1 cellular context compared by ENCODE assay signal in the genomic region with DNA sequence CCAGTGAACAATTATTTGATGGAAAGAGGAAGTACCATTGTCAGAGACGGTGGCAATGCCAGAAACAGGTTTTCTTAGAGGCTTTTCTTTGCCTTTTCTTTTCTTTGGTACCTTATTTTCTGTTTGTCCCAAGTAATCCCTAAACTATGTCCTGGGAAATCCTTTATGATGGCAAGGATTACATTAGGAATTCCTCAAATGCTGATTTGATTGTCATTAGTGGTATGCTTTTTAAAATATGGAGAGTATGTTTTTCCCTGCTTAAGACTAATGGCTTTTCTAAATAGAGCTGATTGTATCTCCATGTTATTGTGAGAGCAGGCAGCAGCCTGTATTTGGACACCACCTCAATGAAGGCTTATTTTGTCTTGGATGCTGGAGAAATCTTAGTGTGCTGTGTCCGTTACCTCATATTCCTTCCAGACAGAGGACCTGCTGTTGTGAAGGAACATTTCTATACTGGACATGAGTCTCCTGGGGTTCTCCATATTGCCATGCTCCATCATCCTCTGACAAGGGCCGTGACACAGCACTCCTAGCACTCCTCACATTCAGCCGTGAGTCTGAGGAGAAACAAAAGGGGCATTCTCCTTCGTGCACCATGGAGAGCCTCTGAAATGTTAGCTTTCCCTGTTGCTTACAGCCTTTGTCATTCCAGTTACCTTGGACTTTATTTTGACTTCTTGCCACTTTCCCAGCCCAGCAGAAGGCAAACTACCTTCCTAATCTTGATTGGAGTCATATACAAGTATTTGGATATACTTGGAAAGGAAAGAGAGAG.
TF ChIP-seq lines count a peak whose summit lies in the region.

No MANE protein-coding gene starts in this region.

TF ChIP-seq in HepG2, 621 proteins besides CTCF, POLR2A, EP300 and RAD21:
- no peak for TF ChIP-seq ZBTB1 (CRISPR knock-in tag; IDR thresholded peaks at IDR 0.05; ENCODE audit: borderline replicate concordance)
- TF ChIP-seq NFE2L2 (IDR thresholded peaks at IDR 0.05; ENCODE audit: low read length), result peak; percentile 10; the same call in 1 of the 2 replicates
- TF ChIP-seq TGIF2 (CRISPR knock-in tag; IDR thresholded peaks at IDR 0.05), result no peak
- 0 out of 2 replicates have a peak, but pooled peaks have one; percentile 23 for TF ChIP-seq HNF4A (CRISPR knock-in tag; IDR thresholded peaks at IDR 0.05)
- TF ChIP-seq RFX5 (IDR thresholded peaks at IDR 0.05; ENCODE audit: low read depth, low read length), result no peak
- TF ChIP-seq SOX6 (IDR thresholded peaks at IDR 0.05), result no peak
- TF ChIP-seq SOX6 (CRISPR knock-in tag; IDR thresholded peaks at IDR 0.05), result peak; percentile 59
- TF ChIP-seq, protein P1, sequence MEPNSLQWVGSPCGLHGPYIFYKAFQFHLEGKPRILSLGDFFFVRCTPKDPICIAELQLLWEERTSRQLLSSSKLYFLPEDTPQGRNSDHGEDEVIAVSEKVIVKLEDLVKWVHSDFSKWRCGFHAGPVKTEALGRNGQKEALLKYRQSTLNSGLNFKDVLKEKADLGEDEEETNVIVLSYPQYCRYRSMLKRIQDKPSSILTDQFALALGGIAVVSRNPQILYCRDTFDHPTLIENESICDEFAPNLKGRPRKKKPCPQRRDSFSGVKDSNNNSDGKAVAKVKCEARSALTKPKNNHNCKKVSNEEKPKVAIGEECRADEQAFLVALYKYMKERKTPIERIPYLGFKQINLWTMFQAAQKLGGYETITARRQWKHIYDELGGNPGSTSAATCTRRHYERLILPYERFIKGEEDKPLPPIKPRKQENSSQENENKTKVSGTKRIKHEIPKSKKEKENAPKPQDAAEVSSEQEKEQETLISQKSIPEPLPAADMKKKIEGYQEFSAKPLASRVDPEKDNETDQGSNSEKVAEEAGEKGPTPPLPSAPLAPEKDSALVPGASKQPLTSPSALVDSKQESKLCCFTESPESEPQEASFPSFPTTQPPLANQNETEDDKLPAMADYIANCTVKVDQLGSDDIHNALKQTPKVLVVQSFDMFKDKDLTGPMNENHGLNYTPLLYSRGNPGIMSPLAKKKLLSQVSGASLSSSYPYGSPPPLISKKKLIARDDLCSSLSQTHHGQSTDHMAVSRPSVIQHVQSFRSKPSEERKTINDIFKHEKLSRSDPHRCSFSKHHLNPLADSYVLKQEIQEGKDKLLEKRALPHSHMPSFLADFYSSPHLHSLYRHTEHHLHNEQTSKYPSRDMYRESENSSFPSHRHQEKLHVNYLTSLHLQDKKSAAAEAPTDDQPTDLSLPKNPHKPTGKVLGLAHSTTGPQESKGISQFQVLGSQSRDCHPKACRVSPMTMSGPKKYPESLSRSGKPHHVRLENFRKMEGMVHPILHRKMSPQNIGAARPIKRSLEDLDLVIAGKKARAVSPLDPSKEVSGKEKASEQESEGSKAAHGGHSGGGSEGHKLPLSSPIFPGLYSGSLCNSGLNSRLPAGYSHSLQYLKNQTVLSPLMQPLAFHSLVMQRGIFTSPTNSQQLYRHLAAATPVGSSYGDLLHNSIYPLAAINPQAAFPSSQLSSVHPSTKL (CRISPR knock-in tag; IDR thresholded peaks at IDR 0.05), result peak; percentile 29; the same call in 1 of the 2 replicates
- TF ChIP-seq SOX13 (IDR thresholded peaks at IDR 0.05), result no peak
- TF ChIP-seq SOX13 (CRISPR knock-in tag; conservative IDR thresholded peaks at IDR 0.05 in 1 of 2, IDR thresholded peaks at IDR 0.05 in 1 of 2), result peak in 1 of 2 experiments; percentile 67; a peak in 2 of 4 replicates
- TF ChIP-seq GATAD2A (CRISPR knock-in tag; IDR thresholded peaks at IDR 0.05), result peak; percentile 39; the same call in 1 of the 2 replicates
- TF ChIP-seq, protein P2, sequence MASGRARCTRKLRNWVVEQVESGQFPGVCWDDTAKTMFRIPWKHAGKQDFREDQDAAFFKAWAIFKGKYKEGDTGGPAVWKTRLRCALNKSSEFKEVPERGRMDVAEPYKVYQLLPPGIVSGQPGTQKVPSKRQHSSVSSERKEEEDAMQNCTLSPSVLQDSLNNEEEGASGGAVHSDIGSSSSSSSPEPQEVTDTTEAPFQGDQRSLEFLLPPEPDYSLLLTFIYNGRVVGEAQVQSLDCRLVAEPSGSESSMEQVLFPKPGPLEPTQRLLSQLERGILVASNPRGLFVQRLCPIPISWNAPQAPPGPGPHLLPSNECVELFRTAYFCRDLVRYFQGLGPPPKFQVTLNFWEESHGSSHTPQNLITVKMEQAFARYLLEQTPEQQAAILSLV (CRISPR knock-in tag; IDR thresholded peaks at IDR 0.05; ENCODE audit: borderline replicate concordance), result no peak
